Comparison of ENCODE assay signal across 8 cellular contexts in genomic region chr16:79605999-79606398, GRCh38. TPM values are rescaled to one million over a fixed set of nuclear protein-coding genes. Genes with fewer than 3 reads are reported as not detected.
A peak's percentile ranks its signal among the peaks of the same experiment; 100 is the strongest.
DNase-seq lines count a peak whose midpoint lies in the region; TF ChIP-seq lines count a peak whose summit lies in the region.

No MANE protein-coding gene starts in this region.

- no peaks in the 10 kb centered on the region for H3K9me3 Mint-ChIP-seq in type B pancreatic cell
- no peaks in the 10 kb centered on the region for H3K9me3 Mint-ChIP-seq in activated naive CD4-positive, alpha-beta T cell treated with anti-CD3 and anti-CD28 coated beads, Interleukin-2, amount 10 ng/mL, durations not matched to agents 7 days and 5 days

- H3K4me3 Mint-ChIP-seq in type B pancreatic cell, result peak overlapping the region; percentile 26
- H3K4me3 Mint-ChIP-seq in activated naive CD4-positive, alpha-beta T cell treated with anti-CD3 and anti-CD28 coated beads, Interleukin-2, amount 10 ng/mL, durations not matched to agents 7 days and 5 days, result no peak overlapping the region

- CTCF ChIA-PET in activated naive CD4-positive, alpha-beta T cell treated with anti-CD3 and anti-CD28 coated beads, Interleukin-2, amount 10 ng/mL, durations not matched to agents 7 days and 5 days (lab: Charles Lee), result interaction anchor here (0.8 kb wide), 1 partner anchor 861 kb away, joined by 3 read pairs; no protein-coding TSS in a partner anchor

- H3K36me3 Mint-ChIP-seq in type B pancreatic cell, result no peaks in the 10 kb centered on the region
- H3K36me3 Mint-ChIP-seq in activated naive CD4-positive, alpha-beta T cell treated with anti-CD3 and anti-CD28 coated beads, Interleukin-2, amount 10 ng/mL, durations not matched to agents 7 days and 5 days, result no peaks in the 10 kb centered on the region

- H3K4me1 Mint-ChIP-seq in type B pancreatic cell (ENCODE audit: unreplicated experiment), result peaks cover 32% of the 10 kb centered on the region
- peaks cover 39% of the 10 kb centered on the region for H3K4me1 Mint-ChIP-seq in activated naive CD4-positive, alpha-beta T cell treated with anti-CD3 and anti-CD28 coated beads, Interleukin-2, amount 10 ng/mL, durations not matched to agents 7 days and 5 days

- peak; percentile 68 for DNase-seq in activated naive CD4-positive, alpha-beta T cell treated with Interleukin-2 at 50 U/mL for 16 hours
- DNase-seq in activated naive CD4-positive, alpha-beta T cell treated with anti-CD3 and anti-CD28 coated beads, Interleukin-2, amount 50 U/mL, for 16 hours, result no peak
- DNase-seq in M059J (ENCODE audit: low read depth) (peak; percentile 40), glomerular visceral epithelial cell (ENCODE audit: extremely low spot score) (peak; percentile 25), type B pancreatic cell (ENCODE audit: extremely low spot score, unreplicated experiment) (no peak), EL (no peak), NCI-H2081 (lab: John Stamatoyannopoulos, UW) (no peak)
- DNase-seq in activated naive CD4-positive, alpha-beta T cell treated with anti-CD3 and anti-CD28 coated beads, Interleukin-2, amount 10 ng/mL, durations not matched to agents 7 days and 5 days, result no peak

- TF ChIP-seq CTCF in type B pancreatic cell (conservative IDR thresholded peaks at IDR 0.05), result no peak

- H3K27me3 Mint-ChIP-seq in type B pancreatic cell, result peaks cover 59% of the 10 kb centered on the region
- H3K27me3 Mint-ChIP-seq in activated naive CD4-positive, alpha-beta T cell treated with anti-CD3 and anti-CD28 coated beads, Interleukin-2, amount 10 ng/mL, durations not matched to agents 7 days and 5 days, result peaks cover 57% of the 10 kb centered on the region

- H3K27ac Mint-ChIP-seq in type B pancreatic cell, result no peak overlapping the region
- no peak overlapping the region for H3K27ac Mint-ChIP-seq in activated naive CD4-positive, alpha-beta T cell treated with anti-CD3 and anti-CD28 coated beads, Interleukin-2, amount 10 ng/mL, durations not matched to agents 7 days and 5 days

RNA-seq across cellular contexts. Expression of gene MAF, which starts 5.5 kb away (rescaled TPM):
- total RNA-seq in M059J (2014; rRNA removed; shearing (Covaris generic)), result 0.39 TPM in 1 of 2 replicates, not detected in the other
- total RNA-seq in type B pancreatic cell (ENCODE audit: low replicate concordance), result 20.4 and 33.0 TPM in 2 replicates

Comparison
In these comparisons a context has a peak if more than half of its experiments do, and no peak if none do; other contexts are left out.
1. DNase-seq: peak in activated naive CD4-positive, alpha-beta T cell treated with Interleukin-2 at 50 U/mL for 16 hours (single experiment), M059J (single experiment) and glomerular visceral epithelial cell (single experiment); none in activated naive CD4-positive, alpha-beta T cell treated with anti-CD3 and anti-CD28 coated beads, Interleukin-2, amount 50 U/mL, for 16 hours (single experiment), type B pancreatic cell (single experiment), EL (single experiment), NCI-H2081 (0 of 2) and activated naive CD4-positive, alpha-beta T cell treated with anti-CD3 and anti-CD28 coated beads, Interleukin-2, amount 10 ng/mL, durations not matched to agents 7 days and 5 days (single experiment).
2. RNA of gene MAF, which starts 5.5 kb away (total RNA-seq): 20.4 to 33.0 TPM in type B pancreatic cell; 0.39 TPM in M059J; every median in the first group is over 10 times any median in the second.